8 cellular contexts compared by ENCODE assay signal in genomic region chr7:76310102-76310957, GRCh38. TPM values are rescaled to one million over a fixed set of nuclear protein-coding genes. Genes with fewer than 3 reads are reported as not detected.
DNase-seq lines count a peak whose midpoint lies in the region; ATAC-seq and TF ChIP-seq lines count a peak whose summit lies in the region.
"Had no signal": no experiment of that assay in that cellular context is flagged by ENCODE, and none has a peak within 500 bp of the region (broad histone marks: within the 10 kb centered on the region; RNA-seq: fewer than 3 reads in every experiment).

No MANE protein-coding gene starts in this region.

- no peaks in the 10 kb centered on the region for H3K27me3 Mint-ChIP-seq in CD14-positive monocyte (ENCODE audit: low read depth in 3 of 3)

- no peaks in the 10 kb centered on the region for H3K36me3 Mint-ChIP-seq in CD14-positive monocyte
- H3K36me3 Mint-ChIP-seq: immature natural killer cell had no signal

- peaks cover 0 to 7% (median 0%) of the 10 kb centered on the region in 7 donors for H3K9me3 Mint-ChIP-seq in CD14-positive monocyte
- H3K9me3 Mint-ChIP-seq: immature natural killer cell had no signal

- peak; percentile 91 for DNase-seq in NCI-H146 treated with DMSO at 0.1 percent for 48 hours (lab: John Stamatoyannopoulos, UW; ENCODE audit: unreplicated experiment)
- DNase-seq in SK-N-MC (ENCODE audit: low read depth, low spot score): no peak
- DNase-seq in left ventricle myocardium inferior: no peak
- DNase-seq in testis: peak; percentile 80
- DNase-seq in HPDE6-E6E7 (ENCODE audit: extremely low spot score): no peak
- DNase-seq in CD14-positive monocyte (ENCODE audit: low spot score): no peak
- DNase-seq: immature natural killer cell had no signal

- no peak for ATAC-seq in HG02623 (IDR thresholded peaks at IDR 0.05; ENCODE audit: unreplicated experiment)

- no peaks in the 10 kb centered on the region for H3K27me3 ChIP-seq in left ventricle myocardium inferior (ENCODE audit: low read depth)
- no peaks in the 10 kb centered on the region for H3K27me3 ChIP-seq in testis

- no peak overlapping the region for H3K9ac ChIP-seq in SK-N-MC (ENCODE audit: insufficient read length)

- peak overlapping the region; percentile 36 for H3K4me3 ChIP-seq in SK-N-MC
- H3K4me3 ChIP-seq in left ventricle myocardium inferior: no peak overlapping the region
- H3K4me3 ChIP-seq in testis: no peak overlapping the region

- no peak for TF ChIP-seq POLR2A in testis (IDR thresholded peaks at IDR 0.05)

- H3K9me3 ChIP-seq in SK-N-MC (ENCODE audit: low read depth, low read length) (no peaks in the 10 kb centered on the region), left ventricle myocardium inferior (replicated peaks) (no peaks in the 10 kb centered on the region), testis (no peaks in the 10 kb centered on the region)

- H3K27ac Mint-ChIP-seq in CD14-positive monocyte: peak overlapping the region in 1 of 7 donors; percentile 48
- H3K27ac Mint-ChIP-seq: immature natural killer cell had no signal

- TF ChIP-seq CTCF in left ventricle myocardium inferior (IDR thresholded peaks at IDR 0.05; ENCODE audit: borderline replicate concordance): no peak
- no peak for TF ChIP-seq CTCF in testis (IDR thresholded peaks at IDR 0.05)
- no peak for TF ChIP-seq CTCF in CD14-positive monocyte (IDR thresholded peaks at IDR 0.05)

- no peak overlapping the region for H3K4me3 Mint-ChIP-seq in CD14-positive monocyte
- H3K4me3 Mint-ChIP-seq: immature natural killer cell had no signal

- peaks cover 4% of the 10 kb centered on the region for H3K4me1 Mint-ChIP-seq in CD14-positive monocyte

- H3K36me3 ChIP-seq in SK-N-MC (ENCODE audit: insufficient read depth, low read length) (no peaks in the 10 kb centered on the region), left ventricle myocardium inferior (no peaks in the 10 kb centered on the region), testis (ENCODE audit: low read depth, missing control alignments) (no peaks in the 10 kb centered on the region)

- 51% methylated on average over 17 to 21 of the region's 21 CpGs for WGBS in testis, 2 donors

- H3K27ac ChIP-seq in SK-N-MC: no peak overlapping the region
- H3K27ac ChIP-seq in left ventricle myocardium inferior (replicated peaks): peak overlapping the region; percentile 32
- peak overlapping the region; percentile 25 to 50 for H3K27ac ChIP-seq in testis

- H3K4me1 ChIP-seq in left ventricle myocardium inferior (peaks cover 38% of the 10 kb centered on the region), testis (peaks cover 5% of the 10 kb centered on the region)

- intact Hi-C loops in left ventricle myocardium inferior (cut with micrococcal nuclease): no loop called here
- intact Hi-C loops in testis (cut with DNase I; ENCODE audit: low total_unique reads): no loop called here
- intact Hi-C loops in CD14-positive monocyte (cut with micrococcal nuclease): loop anchor here (5.0 to 10.0 kb wide), 2 partner anchors 133 to 136 kb away; no protein-coding TSS in a partner anchor

RNA-seq across cellular contexts. Expression of gene HSPB1, which starts 7.9 kb away (rescaled TPM):
- total RNA-seq in left ventricle myocardium inferior: 2,037 TPM
- 100 to 1,000 TPM; 216 to 245 TPM for total RNA-seq in testis
- 190 TPM for polyA plus RNA-seq in testis (ENCODE audit: insufficient read depth, low read depth, low replicate concordance)
- polyA plus RNA-seq in CD14-positive monocyte: 1 to 10 TPM; 8.3 to 8.9 TPM

RNA-seq across cellular contexts. Expression of gene YWHAG, which starts 48.5 kb away (rescaled TPM):
- total RNA-seq in left ventricle myocardium inferior: 223 TPM
- total RNA-seq in testis: 10 to 100 TPM; 78.4 to 80.2 TPM
- polyA plus RNA-seq in testis (ENCODE audit: insufficient read depth, low read depth, low replicate concordance): 67.4 TPM
- 10 to 100 TPM in 1 of 2 donors, 1 to 10 TPM in 1; 6.9 to 12.2 TPM for polyA plus RNA-seq in CD14-positive monocyte

Comparison
In these comparisons a context has a peak if more than half of its experiments do, and no peak if none do; other contexts are left out.
1. DNase-seq: peak in NCI-H146 treated with DMSO at 0.1 percent for 48 hours (single experiment) and testis (single experiment); none in SK-N-MC (single experiment), left ventricle myocardium inferior (single experiment), HPDE6-E6E7 (single experiment) and CD14-positive monocyte (single experiment).
2. intact Hi-C loops: an anchor here in CD14-positive monocyte (5.0 to 10.0 kb wide); none called in left ventricle myocardium inferior and testis.